ENCODE assay signal across 16 cellular contexts in the genomic region with DNA sequence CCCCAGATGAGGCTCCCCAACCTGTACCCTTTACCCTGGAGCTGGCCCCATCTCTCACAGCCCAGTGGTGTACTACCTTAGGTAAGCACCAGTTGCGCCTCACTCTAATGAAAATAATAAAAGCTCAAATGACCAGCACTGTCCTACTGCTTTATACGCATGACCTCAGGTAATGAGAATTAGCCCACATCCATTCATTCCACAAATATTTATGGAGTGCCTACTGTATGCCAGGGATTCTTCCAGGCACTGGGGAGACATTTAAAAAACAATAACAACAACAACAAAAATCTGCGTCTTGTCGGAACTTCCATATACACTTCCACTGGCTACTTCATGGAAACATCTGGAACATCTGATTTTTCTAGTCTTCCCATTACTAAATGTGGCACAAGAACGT. TPM values are rescaled to one million over a fixed set of nuclear protein-coding genes. Genes with fewer than 3 reads are reported as not detected.
DNase-seq lines count a peak whose midpoint lies in the region; ATAC-seq, FAIRE-seq and TF ChIP-seq lines count a peak whose summit lies in the region.
"Had no signal": no experiment of that assay in that cellular context is flagged by ENCODE, and none has a peak within 500 bp of the region (broad histone marks: within the 10 kb centered on the region; RNA-seq: fewer than 3 reads in every experiment).

No MANE protein-coding gene starts in this region.

- H3K4me3 ChIP-seq in HepG2 (replicated peaks in 1 of 3; ENCODE audit: insufficient read depth in 1 of 3, low read depth in 2 of 3, low read length in 3 of 3) (no peak overlapping the region), right lobe of liver (no peak overlapping the region), astrocyte (ENCODE audit: insufficient read depth, low read depth, low read length) (no peak overlapping the region), mesodermal cell (ENCODE audit: extremely low read depth, insufficient read depth, low read length, poor library complexity, severe bottlenecking) (no peak overlapping the region)
- H3K4me3 ChIP-seq: BLaER1, GM23248 had no signal

- peaks cover 2% of the 10 kb centered on the region for H3K27me3 Mint-ChIP-seq in astrocyte (ENCODE audit: low read depth, unreplicated experiment)
- H3K27me3 Mint-ChIP-seq in activated T-helper 17 cell treated with anti-CD3 and anti-CD28 coated beads, Interleukin-2, amount 50 U/mL, for 72 hours, result no peaks in the 10 kb centered on the region

- H3K9me3 ChIP-seq in HepG2 (ENCODE audit: low read length), result no peaks in the 10 kb centered on the region
- H3K9me3 ChIP-seq in right lobe of liver, result no peaks in the 10 kb centered on the region
- H3K9me3 ChIP-seq in astrocyte (ENCODE audit: insufficient read depth, low read depth, low read length), result no peaks in the 10 kb centered on the region
- peaks cover 8% of the 10 kb centered on the region for H3K9me3 ChIP-seq in mesodermal cell (ENCODE audit: control insufficient read depth, low read length)

- H3K36me3 Mint-ChIP-seq in astrocyte (ENCODE audit: low read depth, unreplicated experiment), result peaks cover 13% of the 10 kb centered on the region
- peaks cover 24% of the 10 kb centered on the region for H3K36me3 Mint-ChIP-seq in activated T-helper 17 cell treated with anti-CD3 and anti-CD28 coated beads, Interleukin-2, amount 50 U/mL, for 72 hours (ENCODE audit: low read depth)

- ATAC-seq in HepG2 (no peak), right lobe of liver (no peak), HG03175 (IDR thresholded peaks at IDR 0.05; ENCODE audit: unreplicated experiment) (no peak)
- no peak for ATAC-seq in activated T-helper 17 cell treated with anti-CD3 and anti-CD28 coated beads, Interleukin-2, amount 50 U/mL, for 72 hours (replicated peaks)

- no peak for TF ChIP-seq RAD21 in HepG2 (CRISPR knock-in tag; IDR thresholded peaks at IDR 0.05)

- DNase-seq in HepG2 (ENCODE audit: low spot score) (no peak), right lobe of liver (no peak), astrocyte (ENCODE audit: low read depth) (no peak), NCI-H2029 treated with DMSO at 0.1 percent for 48 hours (lab: John Stamatoyannopoulos, UW) (no peak), MV-4-11 (lab: John Stamatoyannopoulos, UW) (no peak)
- DNase-seq: Calu3, NCI-H1092, NCI-H2107, NCI-H2227 treated with DMSO at 0.1 percent for 48 hours, NCI-H524 treated with DMSO at 0.1 percent for 48 hours had no signal

- H3K36me3 ChIP-seq in HepG2 (replicated peaks in 1 of 2; ENCODE audit: control insufficient read depth in 1 of 2, insufficient read depth in 2 of 2, low read length in 2 of 2) (peaks cover 0 to 12% of the 10 kb centered on the region in 2 experiments; a peak in 1 of 5 replicates), right lobe of liver (no peaks in the 10 kb centered on the region), astrocyte (ENCODE audit: insufficient read depth, low read length) (no peaks in the 10 kb centered on the region), mesodermal cell (ENCODE audit: control insufficient read depth, insufficient read depth, low read length) (peaks cover 8% of the 10 kb centered on the region)

- TF ChIP-seq CTCF in HepG2 (CRISPR knock-in tag; IDR thresholded peaks at IDR 0.05) (no peak), right lobe of liver (IDR thresholded peaks at IDR 0.05) (no peak), astrocyte (IDR thresholded peaks at IDR 0.05; ENCODE audit: insufficient read depth, low read depth, low read length) (no peak)

- peaks cover 54% of the 10 kb centered on the region for H3K79me2 ChIP-seq in HepG2 (ENCODE audit: insufficient read depth, low read length)
- H3K79me2 ChIP-seq in astrocyte (ENCODE audit: insufficient read depth, low read length), result peaks cover 66% of the 10 kb centered on the region

- H3K4me3 Mint-ChIP-seq in astrocyte (ENCODE audit: unreplicated experiment), result peak overlapping the region; percentile 29
- no peak overlapping the region for H3K4me3 Mint-ChIP-seq in activated T-helper 17 cell treated with anti-CD3 and anti-CD28 coated beads, Interleukin-2, amount 50 U/mL, for 72 hours

- H3K4me1 ChIP-seq in HepG2 (ENCODE audit: insufficient read depth, low read length) (peaks cover 62% of the 10 kb centered on the region), right lobe of liver (peaks cover 0 to 47% (median 20%) of the 10 kb centered on the region in 4 donors), astrocyte (ENCODE audit: insufficient read depth, low read length) (no peaks in the 10 kb centered on the region), mesodermal cell (ENCODE audit: control insufficient read depth, insufficient read depth, low read length, poor library complexity, severe bottlenecking) (peaks cover 12% of the 10 kb centered on the region)

- H3K9me3 Mint-ChIP-seq in astrocyte (ENCODE audit: unreplicated experiment), result peaks cover 25% of the 10 kb centered on the region
- no peaks in the 10 kb centered on the region for H3K9me3 Mint-ChIP-seq in activated T-helper 17 cell treated with anti-CD3 and anti-CD28 coated beads, Interleukin-2, amount 50 U/mL, for 72 hours

- FAIRE-seq in HepG2 (lab: Jason Lieb, UNC) (no peak), astrocyte (lab: Jason Lieb, UNC) (no peak)

- in situ Hi-C loops in HepG2 (cut with HindIII; ENCODE audit: extremely low pct_ligation_motif_present, low pct_unique_long_range_greater_than_20kb), result no loop called here

- H3K4me2 ChIP-seq in HepG2 (ENCODE audit: low read depth, low read length), result no peak overlapping the region
- H3K4me2 ChIP-seq in astrocyte (ENCODE audit: low read length), result no peak overlapping the region
- H3K4me2 ChIP-seq: BLaER1 had no signal

- WGBS in HepG2 (ENCODE audit: low lambda C conversion rate), result 97% methylated on average over 5 of the region's 5 CpGs
- 91% methylated on average over 5 of the region's 5 CpGs for whole genome bisulfite sequencing in right lobe of liver (ENCODE audit: insufficient coverage, low coverage, low lambda C conversion rate, missing lambda C conversion rate)
- WGBS in mesodermal cell (ENCODE audit: insufficient coverage in 2 of 2), 2 experiments, result 93 to 100% methylated on average over 4 of the region's 5 CpGs

- intact Hi-C loops in HepG2 (cut with micrococcal nuclease; ENCODE audit: unreplicated experiment) (no loop called here), right lobe of liver (cut with DNase I) (no loop called here)

- no peak overlapping the region for H3K27ac ChIP-seq in HepG2 (ENCODE audit: extremely low read length, insufficient read depth, low read length)
- H3K27ac ChIP-seq in right lobe of liver, result no peak overlapping the region
- no peak overlapping the region for H3K27ac ChIP-seq in astrocyte (ENCODE audit: low read depth, low read length)
- H3K27ac ChIP-seq in mesodermal cell (ENCODE audit: low read depth, low read length, severe bottlenecking), result peak overlapping the region; percentile 75
- H3K27ac ChIP-seq: BLaER1, GM23248, KMS-11 had no signal

- H3K9ac ChIP-seq in HepG2 (ENCODE audit: insufficient read depth, low read depth, low read length) (no peak overlapping the region), astrocyte (ENCODE audit: low read length) (no peak overlapping the region)
- H3K9ac ChIP-seq: BLaER1, GM23248, KMS-11 had no signal

- H3K27me3 ChIP-seq in HepG2 (ENCODE audit: control insufficient read depth in 1 of 2, insufficient read depth in 2 of 2, low read length in 2 of 2), result no peaks in the 10 kb centered on the region
- H3K27me3 ChIP-seq in right lobe of liver, result no peaks in the 10 kb centered on the region
- no peaks in the 10 kb centered on the region for H3K27me3 ChIP-seq in astrocyte (ENCODE audit: insufficient read depth, low read length)
- H3K27me3 ChIP-seq: BLaER1 had no signal

- POLR2A ChIA-PET in HepG2 (lab: Yijun Ruan, JAX), result no interaction called here

- H3K4me1 Mint-ChIP-seq in astrocyte (ENCODE audit: low read depth, unreplicated experiment), result peaks cover 2% of the 10 kb centered on the region
- H3K4me1 Mint-ChIP-seq in activated T-helper 17 cell treated with anti-CD3 and anti-CD28 coated beads, Interleukin-2, amount 50 U/mL, for 72 hours, result peaks cover 35% of the 10 kb centered on the region

- H4K20me1 ChIP-seq in HepG2 (ENCODE audit: insufficient read depth, low read length), result peaks cover 2% of the 10 kb centered on the region; the same call in 1 of the 2 replicates
- peaks cover 41% of the 10 kb centered on the region for H4K20me1 ChIP-seq in astrocyte (ENCODE audit: insufficient read depth, low read length)

- TF ChIP-seq POLR2A in HepG2 (IDR thresholded peaks at IDR 0.05; ENCODE audit: insufficient read depth in 1 of 2, low read depth in 2 of 2, low read length in 2 of 2), result no peak
- no peak for TF ChIP-seq POLR2A in right lobe of liver (IDR thresholded peaks at IDR 0.05)

- no TSS peak for BruUV-seq in HepG2 (replicated peaks; lab: Mats Ljungman, UMichigan)

- CTCF ChIA-PET in HepG2 (lab: Yijun Ruan, JAX; ENCODE audit: low intra/inter-chr PET ratio, low total read pairs), result no interaction called here

- H2AFZ ChIP-seq in HepG2 (ENCODE audit: low read length) (no peak overlapping the region), astrocyte (ENCODE audit: low read depth, low read length) (no peak overlapping the region)
- H2AFZ ChIP-seq: GM23248 had no signal

- H3K27ac Mint-ChIP-seq in astrocyte (ENCODE audit: unreplicated experiment), result peak overlapping the region; percentile 77
- H3K27ac Mint-ChIP-seq in activated T-helper 17 cell treated with anti-CD3 and anti-CD28 coated beads, Interleukin-2, amount 50 U/mL, for 72 hours, result no peak overlapping the region

- TF ChIP-seq EP300 in HepG2 (IDR thresholded peaks at IDR 0.05; ENCODE audit: low read depth in 2 of 2, low read length in 2 of 2), result no peak
- no peak for TF ChIP-seq EP300 in HepG2 (CRISPR knock-in tag; IDR thresholded peaks at IDR 0.05; ENCODE audit: borderline replicate concordance)

RNA-seq across cellular contexts. Expression of a gene that starts 20.8 kb away (rescaled TPM):
- total RNA-seq in HepG2 (2016; rRNA removed; fragmentation: Illumina TruSeq; extraction: Trizol) (23.3 and 29.9 TPM in 2 replicates), right lobe of liver (10 to 100 TPM; 23.1 to 68.8 (median 29.1) TPM), astrocyte (11.8 and 12.3 TPM in 2 replicates)
- total RNA-seq in HepG2 (2016; cell fraction: cytosol; rRNA removed; fragmentation: Illumina TruSeq; extraction: Trizol; ENCODE audit: low read depth), result 43.0 and 51.2 TPM in 2 replicates
- total RNA-seq in HepG2 (2016; cell fraction: insoluble cytoplasmic fraction; rRNA removed; fragmentation: Illumina TruSeq; extraction: Trizol), result 21.4 and 28.1 TPM in 2 replicates
- 50.7 and 67.7 TPM in 2 replicates for total RNA-seq in HepG2 (2016; cell fraction: membrane; rRNA removed; fragmentation: Illumina TruSeq; extraction: Trizol)
- total RNA-seq in HepG2 (2016; cell fraction: nucleus; rRNA removed; fragmentation: Illumina TruSeq; extraction: Trizol), result 12.9 and 16.1 TPM in 2 replicates
- 29.5 and 38.6 TPM in 2 replicates for polyA plus RNA-seq in HepG2 (2011; rRNA removed)
- 29.8 and 35.9 TPM in 2 replicates for polyA plus RNA-seq in HepG2 (2011; cell fraction: cytosol; rRNA removed)
- 54.3 and 60.0 TPM in 2 replicates for polyA plus RNA-seq in HepG2 (2011; cell fraction: nucleus; rRNA removed)
- polyA plus RNA-seq in HepG2 (2012), result 46.0 and 46.8 TPM in 2 replicates
- polyA plus RNA-seq in HepG2 (2016; cell fraction: cytosol; fragmentation: Illumina TruSeq; extraction: Trizol; ENCODE audit: low read depth), result 37.1 and 47.1 TPM in 2 replicates
- polyA plus RNA-seq in HepG2 (2016; cell fraction: insoluble cytoplasmic fraction; fragmentation: Illumina TruSeq; extraction: Trizol; ENCODE audit: low read depth), result 24.6 and 35.5 TPM in 2 replicates
- 54.6 and 65.1 TPM in 2 replicates for polyA plus RNA-seq in HepG2 (2016; cell fraction: membrane; fragmentation: Illumina TruSeq; extraction: Trizol; ENCODE audit: low read depth)
- 30.3 and 35.7 TPM in 2 replicates for polyA plus RNA-seq in HepG2 (2016; cell fraction: nucleus; fragmentation: Illumina TruSeq; extraction: Trizol; ENCODE audit: insufficient read depth, low read depth)
- 26.5 and 27.7 TPM in 2 replicates for polyA minus RNA-seq in HepG2 (2011; rRNA and poly(A)+ RNA removed; ENCODE audit: low replicate concordance)
- polyA minus RNA-seq in HepG2 (2011; cell fraction: cytosol; rRNA and poly(A)+ RNA removed), result 19.4 and 20.4 TPM in 2 replicates
- polyA minus RNA-seq in HepG2 (2011; cell fraction: nucleus; rRNA and poly(A)+ RNA removed), result 12.6 and 15.5 TPM in 2 replicates
- polyA plus RNA-seq in mesodermal cell (2013, experiment 1 of 2), result 43.1 TPM
- 37.4 TPM for polyA plus RNA-seq in mesodermal cell (2013, experiment 2 of 2)
- total RNA-seq in activated T-helper 17 cell treated with anti-CD3 and anti-CD28 coated beads, Interleukin-2, amount 50 U/mL, for 72 hours, result 100 to 1,000 TPM in 1 of 2 donors, 10 to 100 TPM in 1; 57.9 to 139 TPM
